ENCODE assay signal across 16 cellular contexts in the genomic region with DNA sequence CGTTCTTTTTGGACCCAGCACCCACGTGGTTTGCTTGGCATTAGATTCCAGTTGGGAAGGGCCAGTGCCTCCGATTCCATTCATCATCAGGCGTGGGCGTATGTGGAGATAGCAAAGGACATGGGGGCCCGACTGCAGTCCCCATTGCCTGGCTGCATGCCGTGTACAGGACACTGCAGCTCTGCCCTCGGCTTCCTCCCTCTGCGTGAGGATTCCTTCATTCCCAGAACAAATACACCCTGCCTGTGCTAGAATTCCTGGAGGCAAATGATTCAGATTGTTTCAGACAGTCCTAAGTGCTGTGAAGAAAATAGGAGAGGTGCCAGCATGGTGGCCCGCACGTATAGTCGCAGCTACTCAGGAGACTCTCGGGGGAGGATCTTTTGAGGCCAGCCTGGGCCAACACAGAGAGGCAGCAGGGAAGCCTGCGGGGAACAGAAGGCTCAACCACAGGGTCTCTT. TPM values are rescaled to one million over a fixed set of nuclear protein-coding genes. Genes with fewer than 3 reads are reported as not detected.
DNase-seq lines count a peak whose midpoint lies in the region; ATAC-seq and TF ChIP-seq lines count a peak whose summit lies in the region.
"Had no signal": no experiment of that assay in that cellular context is flagged by ENCODE, and none has a peak within 500 bp of the region (broad histone marks: within the 10 kb centered on the region; RNA-seq: fewer than 3 reads in every experiment).

No MANE protein-coding gene starts in this region.

- H3K27me3 Mint-ChIP-seq in activated naive CD8-positive, alpha-beta T cell treated with anti-CD3 and anti-CD28 coated beads, Interleukin-2, amount 10 ng/mL, durations not matched to agents 7 days and 5 days = no peaks in the 10 kb centered on the region
- no peaks in the 10 kb centered on the region for H3K27me3 Mint-ChIP-seq in activated naive CD8-positive, alpha-beta T cell treated with anti-CD3 and anti-CD28 coated beads for 36 hours
- no peaks in the 10 kb centered on the region for H3K27me3 Mint-ChIP-seq in mesothelial cell of epicardium (ENCODE audit: low read depth)
- no peaks in the 10 kb centered on the region for H3K27me3 Mint-ChIP-seq in stimulated activated naive CD8-positive, alpha-beta T cell treated with anti-CD3 and anti-CD28 coated beads, Interleukin-15, amount 100 ng/mL, for 72 hours
- H3K27me3 Mint-ChIP-seq: dendritic cell treated with granulocyte-macrophage colony-stimulating factor and Interleukin-4, amounts not matched to agents 40 ng/mL and 50 ng/mL, for 4 days; naive thymus-derived CD4-positive, alpha-beta T cell had no signal

- WGBS in aorta, 2 donors = 34 to 49% methylated on average over 14 of the region's 14 CpGs

- H3K4me1 ChIP-seq in aorta (ENCODE audit: control insufficient read depth in 1 of 2, insufficient read depth in 2 of 2, low read length in 2 of 2) = no peaks in the 10 kb centered on the region

- H3K4me3 ChIP-seq in aorta (ENCODE audit: low read length in 2 of 2) = no peak overlapping the region
- H3K4me3 ChIP-seq: transverse colon had no signal

- no peaks in the 10 kb centered on the region for H3K27me3 ChIP-seq in aorta (ENCODE audit: control insufficient read depth in 1 of 2, insufficient read depth in 2 of 2, low read length in 1 of 2)
- H3K27me3 ChIP-seq: transverse colon had no signal

- H3K27ac Mint-ChIP-seq in activated naive CD8-positive, alpha-beta T cell treated with anti-CD3 and anti-CD28 coated beads, Interleukin-2, amount 10 ng/mL, durations not matched to agents 7 days and 5 days = peak overlapping the region; percentile 80
- no peak overlapping the region for H3K27ac Mint-ChIP-seq in activated naive CD8-positive, alpha-beta T cell treated with anti-CD3 and anti-CD28 coated beads for 36 hours
- H3K27ac Mint-ChIP-seq in mesothelial cell of epicardium = peak overlapping the region; percentile 37
- H3K27ac Mint-ChIP-seq in stimulated activated naive CD8-positive, alpha-beta T cell treated with anti-CD3 and anti-CD28 coated beads, Interleukin-15, amount 100 ng/mL, for 72 hours = no peak overlapping the region

- no peak for TF ChIP-seq CTCF in mesothelial cell of epicardium (IDR thresholded peaks at IDR 0.05; ENCODE audit: unreplicated experiment)

- H3K36me3 Mint-ChIP-seq in activated naive CD8-positive, alpha-beta T cell treated with anti-CD3 and anti-CD28 coated beads, Interleukin-2, amount 10 ng/mL, durations not matched to agents 7 days and 5 days = peaks cover 54% of the 10 kb centered on the region
- peaks cover 27% of the 10 kb centered on the region for H3K36me3 Mint-ChIP-seq in activated naive CD8-positive, alpha-beta T cell treated with anti-CD3 and anti-CD28 coated beads for 36 hours
- peaks cover 58% of the 10 kb centered on the region for H3K36me3 Mint-ChIP-seq in mesothelial cell of epicardium

- intact Hi-C loops in aorta (cut with DNase I) = no loop called here

- DNase-seq in activated naive CD8-positive, alpha-beta T cell treated with anti-CD3 and anti-CD28 coated beads, Interleukin-2, amount 10 ng/mL, durations not matched to agents 7 days and 5 days = no peak
- no peak for DNase-seq in activated naive CD8-positive, alpha-beta T cell treated with anti-CD3 and anti-CD28 coated beads for 36 hours
- DNase-seq in cerebellar cortex (ENCODE audit: low spot score) = peak; percentile 79
- DNase-seq in mesothelial cell of epicardium (ENCODE audit: low spot score in 2 of 2, unreplicated experiment in 2 of 2) = no peak
- DNase-seq in aorta = peak; percentile 68 to 69
- DNase-seq in stimulated activated naive CD8-positive, alpha-beta T cell treated with anti-CD3 and anti-CD28 coated beads, Interleukin-15, amount 100 ng/mL, for 72 hours = no peak
- no peak for DNase-seq in retina
- DNase-seq: KBM-7; naive thymus-derived CD4-positive, alpha-beta T cell; NK-92 treated with Interleukin-12 subunit alpha and Interleukin-12 subunit beta, amount 100 ng/mL, for 24 hours; SIG-M5; stimulated activated CD4-positive, alpha-beta T cell treated with anti-CD3 and anti-CD28 coated beads, Interleukin-2, amount 100 ng/mL, for 48 hours; stimulated activated CD8-positive, alpha-beta memory T cell treated with anti-CD3 and anti-CD28 coated beads, Interleukin-4, amount 100 ng/mL, for 48 hours; transverse colon had no signal

- no peaks in the 10 kb centered on the region for H3K9me3 ChIP-seq in aorta (ENCODE audit: control insufficient read depth, low read length)
- H3K9me3 ChIP-seq: transverse colon had no signal

- no peaks in the 10 kb centered on the region for H3K9me3 Mint-ChIP-seq in activated naive CD8-positive, alpha-beta T cell treated with anti-CD3 and anti-CD28 coated beads, Interleukin-2, amount 10 ng/mL, durations not matched to agents 7 days and 5 days
- no peaks in the 10 kb centered on the region for H3K9me3 Mint-ChIP-seq in activated naive CD8-positive, alpha-beta T cell treated with anti-CD3 and anti-CD28 coated beads for 36 hours
- H3K9me3 Mint-ChIP-seq in mesothelial cell of epicardium = no peaks in the 10 kb centered on the region
- H3K9me3 Mint-ChIP-seq in stimulated activated naive CD8-positive, alpha-beta T cell treated with anti-CD3 and anti-CD28 coated beads, Interleukin-15, amount 100 ng/mL, for 72 hours = no peaks in the 10 kb centered on the region
- H3K9me3 Mint-ChIP-seq: dendritic cell treated with granulocyte-macrophage colony-stimulating factor and Interleukin-4, amounts not matched to agents 40 ng/mL and 50 ng/mL, for 4 days had no signal

- peaks cover 40% of the 10 kb centered on the region for H3K4me1 Mint-ChIP-seq in activated naive CD8-positive, alpha-beta T cell treated with anti-CD3 and anti-CD28 coated beads, Interleukin-2, amount 10 ng/mL, durations not matched to agents 7 days and 5 days
- peaks cover 8% of the 10 kb centered on the region for H3K4me1 Mint-ChIP-seq in activated naive CD8-positive, alpha-beta T cell treated with anti-CD3 and anti-CD28 coated beads for 36 hours
- H3K4me1 Mint-ChIP-seq in mesothelial cell of epicardium = peaks cover 20% of the 10 kb centered on the region
- peaks cover 30% of the 10 kb centered on the region for H3K4me1 Mint-ChIP-seq in stimulated activated naive CD8-positive, alpha-beta T cell treated with anti-CD3 and anti-CD28 coated beads, Interleukin-15, amount 100 ng/mL, for 72 hours

- H3K4me3 Mint-ChIP-seq in activated naive CD8-positive, alpha-beta T cell treated with anti-CD3 and anti-CD28 coated beads, Interleukin-2, amount 10 ng/mL, durations not matched to agents 7 days and 5 days = no peak overlapping the region
- no peak overlapping the region for H3K4me3 Mint-ChIP-seq in activated naive CD8-positive, alpha-beta T cell treated with anti-CD3 and anti-CD28 coated beads for 36 hours
- H3K4me3 Mint-ChIP-seq in mesothelial cell of epicardium = no peak overlapping the region
- H3K4me3 Mint-ChIP-seq in stimulated activated naive CD8-positive, alpha-beta T cell treated with anti-CD3 and anti-CD28 coated beads, Interleukin-15, amount 100 ng/mL, for 72 hours = no peak overlapping the region
- H3K4me3 Mint-ChIP-seq: dendritic cell treated with granulocyte-macrophage colony-stimulating factor and Interleukin-4, amounts not matched to agents 40 ng/mL and 50 ng/mL, for 4 days; naive thymus-derived CD4-positive, alpha-beta T cell had no signal

- no peak overlapping the region for H3K27ac ChIP-seq in aorta (ENCODE audit: low read depth in 1 of 2, low read length in 2 of 2)
- H3K27ac ChIP-seq: transverse colon had no signal

- ATAC-seq in activated naive CD8-positive, alpha-beta T cell treated with anti-CD3 and anti-CD28 coated beads, Interleukin-2, amount 10 ng/mL, durations not matched to agents 7 days and 5 days (ENCODE audit: low read depth) = no peak
- ATAC-seq in aorta (ENCODE audit: low FRiP score) = peak; percentile 13
- no peak for ATAC-seq in HG03139 (IDR thresholded peaks at IDR 0.05; ENCODE audit: unreplicated experiment)
- no peak for ATAC-seq in stimulated activated naive CD8-positive, alpha-beta T cell treated with anti-CD3 and anti-CD28 coated beads, Interleukin-15, amount 100 ng/mL, for 72 hours
- ATAC-seq: naive thymus-derived CD4-positive, alpha-beta T cell had no signal

- POLR2A ChIA-PET in activated naive CD8-positive, alpha-beta T cell treated with anti-CD3 and anti-CD28 coated beads, Interleukin-2, amount 10 ng/mL, durations not matched to agents 7 days and 5 days (lab: Charles Lee) = no interaction called here

- no peaks in the 10 kb centered on the region for H3K36me3 ChIP-seq in aorta (ENCODE audit: control insufficient read depth in 1 of 2, insufficient read depth in 2 of 2, low read length in 1 of 2)

RNA-seq across cellular contexts. Expression of a gene that starts 15.4 kb away (rescaled TPM):
- total RNA-seq in activated naive CD8-positive, alpha-beta T cell treated with anti-CD3 and anti-CD28 coated beads, Interleukin-2, amount 10 ng/mL, durations not matched to agents 7 days and 5 days = 1 to 10 TPM; 9.6 to 9.9 TPM
- 1 to 10 TPM; 4.0 to 5.9 TPM for total RNA-seq in activated naive CD8-positive, alpha-beta T cell treated with anti-CD3 and anti-CD28 coated beads for 36 hours
- 23.5 to 25.8 TPM (median 24.8 TPM) in 3 replicates for total RNA-seq in mesothelial cell of epicardium
- total RNA-seq in aorta = 1 to 10 TPM; 1.9 to 3.9 TPM
- 1 to 10 TPM; 1.4 to 6.1 TPM for polyA plus RNA-seq in aorta
- polyA plus RNA-seq: naive thymus-derived CD4-positive, alpha-beta T cell had no signal

RNA-seq across cellular contexts. Expression of a gene that starts 34.3 kb away (rescaled TPM):
- 10 to 100 TPM; 10.0 to 12.1 TPM for total RNA-seq in activated naive CD8-positive, alpha-beta T cell treated with anti-CD3 and anti-CD28 coated beads, Interleukin-2, amount 10 ng/mL, durations not matched to agents 7 days and 5 days
- 1 to 10 TPM; 5.2 to 5.9 TPM for total RNA-seq in activated naive CD8-positive, alpha-beta T cell treated with anti-CD3 and anti-CD28 coated beads for 36 hours
- total RNA-seq in mesothelial cell of epicardium = 98.7 to 112 TPM (median 99.0 TPM) in 3 replicates
- 10 to 100 TPM in 1 of 2 donors, 1 to 10 TPM in 1; 4.8 to 14.4 TPM for total RNA-seq in aorta
- 10 to 100 TPM; 16.7 TPM for polyA plus RNA-seq in aorta

RNA-seq across cellular contexts. Expression of a gene that starts 36.6 kb away (rescaled TPM):
- 10 to 100 TPM; 81.2 to 82.8 TPM for total RNA-seq in activated naive CD8-positive, alpha-beta T cell treated with anti-CD3 and anti-CD28 coated beads, Interleukin-2, amount 10 ng/mL, durations not matched to agents 7 days and 5 days
- total RNA-seq in activated naive CD8-positive, alpha-beta T cell treated with anti-CD3 and anti-CD28 coated beads for 36 hours = 10 to 100 TPM; 94.3 to 94.5 TPM
- total RNA-seq in mesothelial cell of epicardium = 182 to 192 TPM (median 184 TPM) in 3 replicates
- total RNA-seq in aorta = 10 to 100 TPM; 48.3 to 53.5 TPM
- 10 to 100 TPM; 24.2 to 31.7 TPM for polyA plus RNA-seq in aorta

RNA-seq across cellular contexts. Expression of a gene that starts 50.7 kb away (rescaled TPM):
- 1 to 10 TPM; 2.1 to 2.4 TPM for total RNA-seq in activated naive CD8-positive, alpha-beta T cell treated with anti-CD3 and anti-CD28 coated beads, Interleukin-2, amount 10 ng/mL, durations not matched to agents 7 days and 5 days
- under 1 TPM; 0.44 to 0.64 TPM for total RNA-seq in activated naive CD8-positive, alpha-beta T cell treated with anti-CD3 and anti-CD28 coated beads for 36 hours
- 510 to 566 TPM (median 528 TPM) in 3 replicates for total RNA-seq in mesothelial cell of epicardium
- total RNA-seq in aorta = 1 to 10 TPM; 1.3 to 3.0 TPM
- polyA plus RNA-seq in aorta = 1 to 10 TPM; 3.5 to 5.1 TPM

RNA-seq across cellular contexts. Expression of a gene that starts 55.6 kb away (rescaled TPM):
- 100 to 1,000 TPM in 1 of 2 experiments, 10 to 100 TPM in 1; 99.8 to 111 TPM for total RNA-seq in activated naive CD8-positive, alpha-beta T cell treated with anti-CD3 and anti-CD28 coated beads, Interleukin-2, amount 10 ng/mL, durations not matched to agents 7 days and 5 days
- 100 to 1,000 TPM; 224 to 241 TPM for total RNA-seq in activated naive CD8-positive, alpha-beta T cell treated with anti-CD3 and anti-CD28 coated beads for 36 hours
- 56.6 to 61.9 TPM (median 61.8 TPM) in 3 replicates for total RNA-seq in mesothelial cell of epicardium
- total RNA-seq in aorta = 10 to 100 TPM; 30.9 to 41.9 TPM
- polyA plus RNA-seq in aorta = 10 to 100 TPM; 58.5 to 68.4 TPM

Comparison
In these comparisons a context has a peak if more than half of its experiments do, and no peak if none do; other contexts are left out.
1. H3K27ac Mint-ChIP-seq: peak in activated naive CD8-positive, alpha-beta T cell treated with anti-CD3 and anti-CD28 coated beads, Interleukin-2, amount 10 ng/mL, durations not matched to agents 7 days and 5 days (single experiment) and mesothelial cell of epicardium (single experiment); none in activated naive CD8-positive, alpha-beta T cell treated with anti-CD3 and anti-CD28 coated beads for 36 hours (single experiment) and stimulated activated naive CD8-positive, alpha-beta T cell treated with anti-CD3 and anti-CD28 coated beads, Interleukin-15, amount 100 ng/mL, for 72 hours (0 of 2).
2. DNase-seq: peak in cerebellar cortex (single experiment) and aorta (2 of 2); none in activated naive CD8-positive, alpha-beta T cell treated with anti-CD3 and anti-CD28 coated beads, Interleukin-2, amount 10 ng/mL, durations not matched to agents 7 days and 5 days (single experiment), activated naive CD8-positive, alpha-beta T cell treated with anti-CD3 and anti-CD28 coated beads for 36 hours (single experiment), mesothelial cell of epicardium (0 of 2), stimulated activated naive CD8-positive, alpha-beta T cell treated with anti-CD3 and anti-CD28 coated beads, Interleukin-15, amount 100 ng/mL, for 72 hours (0 of 2) and retina (single experiment).